In genomic region chr17:31425646-31426045, GRCh38 we compare ENCODE assay signal across 15 cellular contexts. TPM values are rescaled to one million over a fixed set of nuclear protein-coding genes. Genes with fewer than 3 reads are reported as not detected.
DNase-seq lines count a peak whose midpoint lies in the region; ATAC-seq, FAIRE-seq and TF ChIP-seq lines count a peak whose summit lies in the region.
"Had no signal": no experiment of that assay in that cellular context is flagged by ENCODE, and none has a peak within 500 bp of the region (broad histone marks: within the 10 kb centered on the region; RNA-seq: fewer than 3 reads in every experiment).

No MANE protein-coding gene starts in this region.

- peak; percentile 76 to 83 (median 83) for ATAC-seq in pancreas
- no peak for ATAC-seq in HG03342 (IDR thresholded peaks at IDR 0.05; ENCODE audit: unreplicated experiment)
- ATAC-seq: stimulated activated naive CD8-positive, alpha-beta T cell treated with anti-CD3 and anti-CD28 coated beads, Interleukin-15, Interleukin-2, amounts not matched to agents 100 U/mL and 50 U/mL, for 24 hours had no signal

- intact Hi-C loops in left ventricle myocardium inferior (cut with micrococcal nuclease): no loop called here
- intact Hi-C loops in pancreas (cut with DNase I): no loop called here

- TF ChIP-seq CTCF in left ventricle myocardium inferior (IDR thresholded peaks at IDR 0.05; ENCODE audit: borderline replicate concordance) (no peak), pancreas (IDR thresholded peaks at IDR 0.05) (no peak)

- H3K4me3 ChIP-seq in left ventricle myocardium inferior (peak overlapping the region; percentile 6), pancreas (no peak overlapping the region)

- DNase-seq in DMS 273 (lab: John Stamatoyannopoulos, UW; ENCODE audit: unreplicated experiment) (peak; percentile 80), SHP77 treated with DMSO at 0.1 percent for 48 hours (lab: John Stamatoyannopoulos, UW) (peak; percentile 35), left ventricle myocardium inferior (peak; percentile 30), pancreas (peak in 4 of 6 donors; percentile 38 to 53 (median 46)), SKM-1 treated with dmso at 0.1 percent for 144 hours (lab: John Stamatoyannopoulos, UW; ENCODE audit: unreplicated experiment) (no peak), ACHN (no peak), COR-L47 (lab: John Stamatoyannopoulos, UW) (no peak)
- DNase-seq: activated CD4-positive, alpha-beta T cell treated with anti-CD3 and anti-CD28 coated beads for 48 hours; activated gamma-delta T cell; central memory CD4-positive, alpha-beta T cell; NCI-H1105 treated with DMSO at 0.1 percent for 48 hours; stimulated activated CD4-positive, alpha-beta T cell treated with anti-CD3 and anti-CD28 coated beads, Interleukin-2, amount 100 ng/mL, for 24 hours; stimulated activated naive CD8-positive, alpha-beta T cell treated with anti-CD3 and anti-CD28 coated beads, Interleukin-15, Interleukin-2, amounts not matched to agents 100 U/mL and 50 U/mL, for 24 hours had no signal

- peaks cover 43% of the 10 kb centered on the region for H3K27me3 ChIP-seq in left ventricle myocardium inferior (ENCODE audit: low read depth)
- no peaks in the 10 kb centered on the region for H3K27me3 ChIP-seq in pancreas

- no peak for FAIRE-seq in pancreas (lab: Jason Lieb, UNC)

- 9% methylated on average over 10 of the region's 10 CpGs for WGBS in pancreas, 2 donors

- in situ Hi-C loops in ACHN (cut with HindIII; ENCODE audit: low pct_ligation_motif_present, low pct_unique_long_range_greater_than_20kb, low sequenced_read_pairs): no loop called here

- H3K36me3 ChIP-seq in left ventricle myocardium inferior (no peaks in the 10 kb centered on the region), pancreas (no peaks in the 10 kb centered on the region)
- H3K36me3 ChIP-seq: neutrophil had no signal

- peaks cover 17% of the 10 kb centered on the region for H3K9me3 ChIP-seq in left ventricle myocardium inferior (replicated peaks)
- H3K9me3 ChIP-seq in pancreas: no peaks in the 10 kb centered on the region
- H3K9me3 ChIP-seq: neutrophil had no signal

- peaks cover 26% of the 10 kb centered on the region for H3K4me1 ChIP-seq in left ventricle myocardium inferior
- peaks cover 8 to 11% (median 9%) of the 10 kb centered on the region in 3 donors for H3K4me1 ChIP-seq in pancreas

- peak overlapping the region; percentile 33 for H3K27ac ChIP-seq in left ventricle myocardium inferior (replicated peaks)
- H3K27ac ChIP-seq in pancreas: peak overlapping the region in 1 of 4 donors; percentile 37
- H3K27ac ChIP-seq: neutrophil had no signal

RNA-seq across cellular contexts. Expression of gene RAB11FIP4, which starts 34.2 kb away (rescaled TPM):
- total RNA-seq in left ventricle myocardium inferior (8.3 TPM), pancreas (10 to 100 TPM; 22.6 to 42.7 (median 26.6) TPM)
- 10 to 100 TPM in 1 of 2 donors, 1 to 10 TPM in 1; 6.5 to 10.4 TPM for polyA plus RNA-seq in pancreas

Comparison
In these comparisons a context has a peak if more than half of its experiments do, and no peak if none do; other contexts are left out.
1. DNase-seq: peak in DMS 273 (single experiment), SHP77 treated with DMSO at 0.1 percent for 48 hours (single experiment), left ventricle myocardium inferior (single experiment) and pancreas (4 of 6); none in SKM-1 treated with dmso at 0.1 percent for 144 hours (single experiment), ACHN (single experiment) and COR-L47 (single experiment).